9 cellular contexts compared by ENCODE assay signal in genomic region chr7:127819975-127820778, GRCh38.
A peak's percentile ranks its signal among the peaks of the same experiment; 100 is the strongest.
DNase-seq lines count a peak whose midpoint lies in the region; ATAC-seq and TF ChIP-seq lines count a peak whose summit lies in the region.
"Had no signal": no experiment of that assay in that cellular context is flagged by ENCODE, and none has a peak within 500 bp of the region (broad histone marks: within the 10 kb centered on the region; RNA-seq: fewer than 3 reads in every experiment).

No MANE protein-coding gene starts in this region.

- no peak overlapping the region for H2AFZ ChIP-seq in Loucy (ENCODE audit: low read length)

- no peaks in the 10 kb centered on the region for H3K36me3 ChIP-seq in Loucy (ENCODE audit: insufficient read depth, low read length)
- H3K36me3 ChIP-seq: upper lobe of left lung had no signal

- DNase-seq in activated CD4-positive, CD25-positive, alpha-beta regulatory T cell (lab: John Stamatoyannopoulos, UW), result no peak
- peak; percentile 84 for DNase-seq in choroid plexus epithelial cell (ENCODE audit: low read depth)
- DNase-seq in stimulated activated effector memory CD8-positive, alpha-beta T cell treated with anti-CD3 and anti-CD28 coated beads, Interleukin-12 subunit alpha, Interleukin-12 subunit beta, amount 100 ng/mL, for 72 hours (ENCODE audit: low spot score in 2 of 2), result no peak
- DNase-seq in RPMI8226, result no peak
- DNase-seq: upper lobe of left lung had no signal

- H3K9me3 Mint-ChIP-seq in stimulated activated effector memory CD8-positive, alpha-beta T cell treated with anti-CD3 and anti-CD28 coated beads, Interleukin-12 subunit alpha, Interleukin-12 subunit beta, amount 100 ng/mL, for 72 hours, result no peaks in the 10 kb centered on the region

- peaks cover 16% of the 10 kb centered on the region for H3K4me1 ChIP-seq in Loucy (ENCODE audit: insufficient read depth, low read length, poor library complexity, severe bottlenecking)

- no peak overlapping the region for H3K9ac ChIP-seq in Loucy (ENCODE audit: low read depth, low read length, poor library complexity, severe bottlenecking)

- TF ChIP-seq CTCF in Loucy (conservative IDR thresholded peaks at IDR 0.05; ENCODE audit: low read length), result no peak
- no peak for TF ChIP-seq CTCF in choroid plexus epithelial cell (conservative IDR thresholded peaks at IDR 0.05; ENCODE audit: low read depth, low read length)

- peak; percentile 82 to 85 for ATAC-seq in activated CD4-positive, CD25-positive, alpha-beta regulatory T cell treated with anti-CD3 and anti-CD28 coated beads, Interleukin-2, amount 50 U/mL, for 24 hours
- ATAC-seq in stimulated activated effector memory CD8-positive, alpha-beta T cell treated with anti-CD3 and anti-CD28 coated beads, Interleukin-12 subunit alpha, Interleukin-12 subunit beta, amount 100 ng/mL, for 72 hours, result peak; percentile 67
- ATAC-seq in GM21619 (IDR thresholded peaks at IDR 0.05; ENCODE audit: unreplicated experiment) (no peak), GM19328 (IDR thresholded peaks at IDR 0.05; ENCODE audit: unreplicated experiment) (no peak)

- peak overlapping the region; percentile 17 for H3K4me2 ChIP-seq in Loucy (ENCODE audit: low read depth, low read length, poor library complexity, severe bottlenecking)

- no peaks in the 10 kb centered on the region for H3K9me3 ChIP-seq in Loucy (ENCODE audit: insufficient read depth, low read depth, low read length)
- H3K9me3 ChIP-seq: upper lobe of left lung had no signal

- peaks cover 57% of the 10 kb centered on the region for H3K4me1 Mint-ChIP-seq in stimulated activated effector memory CD8-positive, alpha-beta T cell treated with anti-CD3 and anti-CD28 coated beads, Interleukin-12 subunit alpha, Interleukin-12 subunit beta, amount 100 ng/mL, for 72 hours

- no peaks in the 10 kb centered on the region for H3K9me2 ChIP-seq in Loucy (replicated peaks; ENCODE audit: low read depth, low read length)

- no peaks in the 10 kb centered on the region for H3F3A ChIP-seq in Loucy (ENCODE audit: low read depth)

- H3K27ac Mint-ChIP-seq in stimulated activated effector memory CD8-positive, alpha-beta T cell treated with anti-CD3 and anti-CD28 coated beads, Interleukin-12 subunit alpha, Interleukin-12 subunit beta, amount 100 ng/mL, for 72 hours, result peak overlapping the region; percentile 5

- H3K27me3 ChIP-seq in Loucy (ENCODE audit: insufficient read depth, low read length, poor library complexity, severe bottlenecking), result no peaks in the 10 kb centered on the region
- H3K27me3 ChIP-seq: upper lobe of left lung had no signal

- peaks cover 21% of the 10 kb centered on the region; the same call in 1 of the 2 replicates for H3K79me2 ChIP-seq in Loucy (ENCODE audit: insufficient read depth, low read length)

- H4K20me1 ChIP-seq in Loucy (ENCODE audit: insufficient read depth, low read length, poor library complexity, severe bottlenecking), result peaks cover 19% of the 10 kb centered on the region

- no peak overlapping the region for H3K4me3 Mint-ChIP-seq in stimulated activated effector memory CD8-positive, alpha-beta T cell treated with anti-CD3 and anti-CD28 coated beads, Interleukin-12 subunit alpha, Interleukin-12 subunit beta, amount 100 ng/mL, for 72 hours

- peaks cover 32% of the 10 kb centered on the region for H3K36me3 Mint-ChIP-seq in stimulated activated effector memory CD8-positive, alpha-beta T cell treated with anti-CD3 and anti-CD28 coated beads, Interleukin-12 subunit alpha, Interleukin-12 subunit beta, amount 100 ng/mL, for 72 hours

- H3K4me3 ChIP-seq in Loucy (ENCODE audit: low read length, poor library complexity, severe bottlenecking) (no peak overlapping the region), choroid plexus epithelial cell (ENCODE audit: low read depth, low read length) (no peak overlapping the region)
- H3K4me3 ChIP-seq: upper lobe of left lung had no signal

Comparison
In these comparisons a context has a peak if more than half of its experiments do, and no peak if none do; other contexts are left out.
1. ATAC-seq: peak in activated CD4-positive, CD25-positive, alpha-beta regulatory T cell treated with anti-CD3 and anti-CD28 coated beads, Interleukin-2, amount 50 U/mL, for 24 hours (2 of 2) and stimulated activated effector memory CD8-positive, alpha-beta T cell treated with anti-CD3 and anti-CD28 coated beads, Interleukin-12 subunit alpha, Interleukin-12 subunit beta, amount 100 ng/mL, for 72 hours (single experiment); none in GM21619 (single experiment) and GM19328 (single experiment).